ENCODE assay signal across 8 cellular contexts in the genomic region with DNA sequence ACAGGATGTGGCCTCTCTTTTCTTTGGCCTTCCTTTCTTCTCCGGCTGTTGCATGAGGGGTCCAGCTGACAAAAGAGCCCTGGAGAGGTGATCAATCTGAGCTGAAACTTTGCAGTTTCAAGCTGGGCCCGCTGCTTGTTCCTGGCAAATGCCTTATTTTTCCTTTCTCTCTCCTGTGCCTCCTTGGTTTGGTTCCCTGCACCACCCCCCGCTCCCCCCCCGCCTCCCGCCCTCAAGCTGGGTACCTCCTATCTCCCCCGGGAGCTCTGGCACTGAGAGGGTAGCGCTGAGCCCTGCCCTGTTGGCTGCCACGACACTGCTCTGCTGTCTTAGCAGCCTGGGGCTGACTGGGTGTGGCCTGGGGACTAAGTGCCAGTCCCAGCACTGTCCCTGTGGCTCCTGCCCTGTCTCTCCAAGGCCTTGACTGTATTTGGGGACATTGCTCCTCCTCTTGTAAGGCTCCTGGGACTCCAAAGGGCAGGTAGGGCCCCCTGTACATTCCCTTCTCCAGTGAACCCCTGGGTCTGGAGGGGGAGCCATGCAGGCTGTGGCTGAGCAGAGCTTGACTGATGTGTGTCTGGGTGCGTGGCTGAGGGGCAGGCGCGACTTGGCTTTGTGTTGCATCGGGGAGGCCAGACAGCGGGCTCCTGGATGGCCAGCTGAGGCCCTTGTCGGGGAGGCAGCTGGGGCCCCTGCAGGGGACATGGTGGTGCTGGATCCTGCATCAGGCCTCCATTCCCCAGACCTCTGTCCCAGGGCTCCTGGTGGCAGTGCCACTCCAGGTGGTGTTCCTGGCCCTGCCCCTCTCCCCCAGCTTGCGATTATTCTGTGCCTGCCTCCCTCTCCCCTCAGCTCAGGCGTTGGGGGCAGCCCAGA. TPM values are rescaled to one million over a fixed set of nuclear protein-coding genes. Genes with fewer than 3 reads are reported as not detected.
DNase-seq lines count a peak whose midpoint lies in the region; ATAC-seq, FAIRE-seq and TF ChIP-seq lines count a peak whose summit lies in the region.

No MANE protein-coding gene starts in this region.

- ATAC-seq in GM21825 (IDR thresholded peaks at IDR 0.05; ENCODE audit: unreplicated experiment): no peak
- ATAC-seq in HG02678 (IDR thresholded peaks at IDR 0.05; ENCODE audit: unreplicated experiment): no peak

- H3K36me3 ChIP-seq in adrenal gland (replicated peaks in 1 of 2) (peaks cover 0 to 3% of the 10 kb centered on the region in 2 donors), small intestine (ENCODE audit: control insufficient read depth in 2 of 2, insufficient read depth in 2 of 2, low read length in 2 of 2) (no peaks in the 10 kb centered on the region)

- DNase-seq in Daoy (ENCODE audit: low read depth): peak; percentile 26
- DNase-seq in NB4 (ENCODE audit: low read depth): peak; percentile 52
- peak in 6 of 7 donors; percentile 55 to 76 (median 66) for DNase-seq in adrenal gland
- DNase-seq in small intestine: peak; percentile 60
- no peak for DNase-seq in mucosa of gallbladder (ENCODE audit: low spot score)

- H3K9me3 ChIP-seq in adrenal gland (replicated peaks in 1 of 3): no peaks in the 10 kb centered on the region
- H3K9me3 ChIP-seq in small intestine (ENCODE audit: control insufficient read depth, low read depth): no peaks in the 10 kb centered on the region

- H3K27ac ChIP-seq in adrenal gland (peak overlapping the region in 2 of 5 donors; percentile 16 to 66), small intestine (ENCODE audit: low read depth in 1 of 2, low read length in 1 of 2) (peak overlapping the region in 1 of 2 donors; percentile 54)

- FAIRE-seq in small intestine (lab: Jason Lieb, UNC): no peak

- H3K4me1 ChIP-seq in adrenal gland (replicated peaks in 1 of 2) (no peaks in the 10 kb centered on the region), small intestine (ENCODE audit: control insufficient read depth in 2 of 2, insufficient read depth in 1 of 2, low read depth in 1 of 2, low read length in 1 of 2) (peaks cover 0 to 6% of the 10 kb centered on the region in 2 donors)

- TF ChIP-seq POLR2A in NB4 (IDR thresholded peaks at IDR 0.05; ENCODE audit: extremely low read depth, insufficient read length) (no peak), adrenal gland (IDR thresholded peaks at IDR 0.05) (no peak)

- intact Hi-C loops in adrenal gland (cut with DNase I): no loop called here

- TF ChIP-seq CTCF in NB4 (IDR thresholded peaks at IDR 0.05; ENCODE audit: low read depth, low read length): no peak
- TF ChIP-seq CTCF in adrenal gland (IDR thresholded peaks at IDR 0.05): no peak

- 10 to 67% (median 47%) methylated on average over 5 to 16 of the region's 16 CpGs for WGBS in adrenal gland, 4 donors
- 22 to 56% (median 36%) methylated on average over 6 to 16 of the region's 16 CpGs for WGBS in small intestine, 3 donors

- H3K27me3 ChIP-seq in adrenal gland (no peaks in the 10 kb centered on the region), small intestine (ENCODE audit: control insufficient read depth in 2 of 2, insufficient read depth in 2 of 2, low read length in 2 of 2) (no peaks in the 10 kb centered on the region)

- H3K4me3 ChIP-seq in NB4 (ENCODE audit: low read depth, low read length) (peak overlapping the region; percentile 62), adrenal gland (peak overlapping the region in 2 of 4 donors; percentile 34 to 66), iPS-11a (ENCODE audit: low read depth, low read length) (peak overlapping the region; percentile 37), small intestine (ENCODE audit: low read depth in 1 of 2, low read length in 2 of 2) (peak overlapping the region; percentile 41 to 62)

RNA-seq across cellular contexts. Expression of gene PLXNA3, which starts 1.1 kb away (rescaled TPM):
- 1.5 and 15.6 TPM in 2 replicates for total RNA-seq in Daoy (2014; rRNA removed; shearing (Covaris generic))
- 10 to 100 TPM in 7 of 8 donors, 1 to 10 TPM in 1; 8.2 to 46.3 (median 24.5) TPM for total RNA-seq in adrenal gland
- polyA plus RNA-seq in adrenal gland: 10 to 100 TPM; 22.3 to 83.6 (median 27.4) TPM
- polyA plus RNA-seq in small intestine: 10 to 100 TPM in 1 of 3 donors, 1 to 10 TPM in 2; 3.2 to 10.7 (median 8.4) TPM
- total RNA-seq in mucosa of gallbladder: 75.6 TPM

RNA-seq across cellular contexts. Expression of gene FAM50A, which starts 15.3 kb away (rescaled TPM):
- 32.8 and 44.2 TPM in 2 replicates for total RNA-seq in Daoy (2014; rRNA removed; shearing (Covaris generic))
- total RNA-seq in adrenal gland (10 to 100 TPM; 25.1 to 74.5 (median 50.0) TPM), mucosa of gallbladder (71.3 TPM)
- polyA plus RNA-seq in adrenal gland (100 to 1,000 TPM; 104 to 451 (median 241) TPM), small intestine (100 to 1,000 TPM in 2 of 3 donors, 10 to 100 TPM in 1; 72.8 to 181 (median 165) TPM)

RNA-seq across cellular contexts. Expression of gene LAGE3, which starts 19.9 kb away (rescaled TPM):
- total RNA-seq in Daoy (2014; rRNA removed; shearing (Covaris generic)): 50.7 and 51.3 TPM in 2 replicates
- total RNA-seq in adrenal gland (10 to 100 TPM; 22.5 to 72.5 (median 50.8) TPM), mucosa of gallbladder (26.3 TPM)
- polyA plus RNA-seq in adrenal gland (10 to 100 TPM; 11.3 to 24.0 (median 12.0) TPM), small intestine (10 to 100 TPM in 2 of 3 donors, 1 to 10 TPM in 1; 8.1 to 25.5 (median 18.1) TPM)

RNA-seq across cellular contexts. Expression of gene GDI1, which starts 22.2 kb away (rescaled TPM):
- total RNA-seq in Daoy (2014; rRNA removed; shearing (Covaris generic)): 71.6 and 103 TPM in 2 replicates
- total RNA-seq in adrenal gland (100 to 1,000 TPM in 7 of 8 donors, 10 to 100 TPM in 1; 85.6 to 142 (median 113) TPM), mucosa of gallbladder (157 TPM)
- polyA plus RNA-seq in adrenal gland (100 to 1,000 TPM; 155 to 287 (median 216) TPM), small intestine (10 to 100 TPM; 59.2 to 65.9 (median 59.3) TPM)

RNA-seq across cellular contexts. Expression of gene UBL4A, which starts 27.2 kb away (rescaled TPM):
- 36.6 and 54.3 TPM in 2 replicates for total RNA-seq in Daoy (2014; rRNA removed; shearing (Covaris generic))
- total RNA-seq in adrenal gland: 10 to 100 TPM; 36.4 to 95.6 (median 55.4) TPM
- 10 to 100 TPM; 18.3 to 31.1 (median 23.6) TPM for polyA plus RNA-seq in adrenal gland
- polyA plus RNA-seq in small intestine: 10 to 100 TPM; 26.5 to 32.3 (median 30.2) TPM
- 38.2 TPM for total RNA-seq in mucosa of gallbladder
